Comparison of ENCODE assay signal across 8 cellular contexts in the genomic region with DNA sequence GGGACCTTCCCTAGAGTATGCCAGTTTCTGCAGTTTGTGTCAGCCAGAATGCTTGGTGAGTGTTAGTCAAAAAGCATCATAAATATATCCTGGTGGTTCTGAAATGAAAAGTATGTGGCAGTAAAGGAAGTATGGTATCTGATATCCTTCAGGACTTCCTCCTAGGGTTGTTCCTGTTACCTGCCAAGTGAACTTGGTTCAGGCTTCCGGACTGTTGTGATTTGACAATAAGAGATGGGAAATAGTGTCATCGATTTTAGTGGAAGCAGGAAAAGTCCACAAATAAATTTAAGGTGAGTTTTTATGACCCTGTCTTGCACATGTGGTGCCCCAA. TPM values are rescaled to one million over a fixed set of nuclear protein-coding genes. Genes with fewer than 3 reads are reported as not detected.
A peak's percentile ranks its signal among the peaks of the same experiment; 100 is the strongest.
DNase-seq lines count a peak whose midpoint lies in the region; ATAC-seq, FAIRE-seq and TF ChIP-seq lines count a peak whose summit lies in the region.

No MANE protein-coding gene starts in this region.

- 24 to 26% methylated on average over 2 of the region's 2 CpGs for WGBS in esophagus, 2 donors
- WGBS in pancreas, 2 donors, result 14 to 22% methylated on average over 2 of the region's 2 CpGs

- no peak overlapping the region for H3K27ac Mint-ChIP-seq in CD8-positive, alpha-beta T cell

- H3K27me3 Mint-ChIP-seq in CD8-positive, alpha-beta T cell (ENCODE audit: low read depth), result peaks cover 39% of the 10 kb centered on the region

- ATAC-seq in CD8-positive, alpha-beta T cell, result no peak
- ATAC-seq in pancreas, result no peak

- CTCF ChIA-PET in CD8-positive, alpha-beta T cell (lab: Charles Lee), result no interaction called here

- H3K27me3 ChIP-seq in CD8-positive, alpha-beta T cell (ENCODE audit: insufficient read depth, low read length), result peaks cover 3% of the 10 kb centered on the region
- H3K27me3 ChIP-seq in NT2/D1 (ENCODE audit: insufficient read depth, insufficient read length), result peaks cover 27% of the 10 kb centered on the region
- H3K27me3 ChIP-seq in esophagus (ENCODE audit: control insufficient read depth in 1 of 2, insufficient read depth in 2 of 2, low read length in 2 of 2), result no peaks in the 10 kb centered on the region
- H3K27me3 ChIP-seq in pancreas, result no peaks in the 10 kb centered on the region

- H3K4me1 Mint-ChIP-seq in CD8-positive, alpha-beta T cell (ENCODE audit: low read depth), result peaks cover 16% of the 10 kb centered on the region

- no peak for DNase-seq in CD8-positive, alpha-beta T cell
- DNase-seq in NT2/D1 (ENCODE audit: low read depth, low spot score) (no peak), pancreas (no peak), nucleus accumbens (lab: John Stamatoyannopoulos, UW) (no peak), frontal cortex (ENCODE audit: low spot score in 2 of 2) (no peak), head of caudate nucleus (no peak)
- DNase-seq in central memory CD4-positive, alpha-beta T cell, result no peak

- TF ChIP-seq CTCF in CD8-positive, alpha-beta T cell (IDR thresholded peaks at IDR 0.05), result no peak
- TF ChIP-seq CTCF in pancreas (IDR thresholded peaks at IDR 0.05), result no peak

- peak overlapping the region; percentile 79 for H3K4me3 Mint-ChIP-seq in CD8-positive, alpha-beta T cell

- peaks cover 16% of the 10 kb centered on the region for H3K4me1 ChIP-seq in CD8-positive, alpha-beta T cell (ENCODE audit: insufficient read depth, low read length)
- H3K4me1 ChIP-seq in NT2/D1 (ENCODE audit: insufficient read depth, insufficient read length) (no peaks in the 10 kb centered on the region), esophagus (ENCODE audit: control insufficient read depth in 2 of 2, insufficient read depth in 2 of 2, low read length in 1 of 2) (peaks cover 0 to 2% of the 10 kb centered on the region in 2 donors), pancreas (peaks cover 0 to 27% (median 13%) of the 10 kb centered on the region in 3 donors)

- H3K4me3 ChIP-seq in CD8-positive, alpha-beta T cell (ENCODE audit: low read depth, low read length), result no peak overlapping the region
- H3K4me3 ChIP-seq in NT2/D1 (ENCODE audit: insufficient read length, low read depth) (peak overlapping the region; percentile 52), esophagus (ENCODE audit: low read depth in 1 of 2, low read length in 2 of 2) (peak overlapping the region in 1 of 2 donors; percentile 79), pancreas (peak overlapping the region in 3 of 4 donors; percentile 78 to 88 (median 85))

- H3K36me3 Mint-ChIP-seq in CD8-positive, alpha-beta T cell, result no peaks in the 10 kb centered on the region

- POLR2A ChIA-PET in CD8-positive, alpha-beta T cell (lab: Charles Lee), result no interaction called here

- no peaks in the 10 kb centered on the region for H3K36me3 ChIP-seq in CD8-positive, alpha-beta T cell (ENCODE audit: insufficient read depth, low read length)
- H3K36me3 ChIP-seq in NT2/D1 (ENCODE audit: insufficient read depth, insufficient read length, low read length) (peaks cover 15% of the 10 kb centered on the region), esophagus (ENCODE audit: control insufficient read depth in 2 of 2, insufficient read depth in 2 of 2, low read length in 1 of 2) (no peaks in the 10 kb centered on the region), pancreas (no peaks in the 10 kb centered on the region)

- H3K9me3 Mint-ChIP-seq in CD8-positive, alpha-beta T cell, result no peaks in the 10 kb centered on the region

- no peak overlapping the region for H3K27ac ChIP-seq in CD8-positive, alpha-beta T cell (ENCODE audit: low read depth, low read length)
- peak overlapping the region; percentile 90 to 94 for H3K27ac ChIP-seq in esophagus (ENCODE audit: low read depth in 2 of 2, low read length in 1 of 2)
- peak overlapping the region; percentile 84 to 89 (median 87) for H3K27ac ChIP-seq in pancreas

- no peak for FAIRE-seq in pancreas (lab: Jason Lieb, UNC)
- no peak for FAIRE-seq in frontal cortex (lab: Jason Lieb, UNC)

- H3K9me3 ChIP-seq in CD8-positive, alpha-beta T cell (ENCODE audit: low read length), result no peaks in the 10 kb centered on the region
- H3K9me3 ChIP-seq in NT2/D1 (ENCODE audit: insufficient read depth, low read length) (no peaks in the 10 kb centered on the region), esophagus (ENCODE audit: control insufficient read depth in 2 of 2, insufficient read depth in 1 of 2, low read depth in 1 of 2, low read length in 1 of 2) (no peaks in the 10 kb centered on the region), pancreas (no peaks in the 10 kb centered on the region)

- H3K9ac ChIP-seq in NT2/D1 (ENCODE audit: insufficient read length, low read depth), result no peak overlapping the region

- intact Hi-C loops in CD8-positive, alpha-beta T cell (cut with DNase I, micrococcal nuclease), result no loop called here
- intact Hi-C loops in pancreas (cut with DNase I), result no loop called here
- intact Hi-C loops in head of caudate nucleus (cut with DNase I), result no loop called here

RNA-seq across cellular contexts. Expression of a gene that starts 2.0 kb away (rescaled TPM):
- under 1 TPM; 0.19 to 0.24 TPM for total RNA-seq in CD8-positive, alpha-beta T cell
- polyA plus RNA-seq in esophagus (10 to 100 TPM; 18.1 to 21.4 TPM), pancreas (10 to 100 TPM in 1 of 2 donors, 1 to 10 TPM in 1; 10.0 to 10.2 TPM)
- total RNA-seq in pancreas (10 to 100 TPM in 4 of 6 donors, 1 to 10 TPM in 2; 9.0 to 17.6 (median 11.5) TPM), frontal cortex (4.1 TPM)
